Comparison of ENCODE assay signal across 1 cellular context in the genomic region with DNA sequence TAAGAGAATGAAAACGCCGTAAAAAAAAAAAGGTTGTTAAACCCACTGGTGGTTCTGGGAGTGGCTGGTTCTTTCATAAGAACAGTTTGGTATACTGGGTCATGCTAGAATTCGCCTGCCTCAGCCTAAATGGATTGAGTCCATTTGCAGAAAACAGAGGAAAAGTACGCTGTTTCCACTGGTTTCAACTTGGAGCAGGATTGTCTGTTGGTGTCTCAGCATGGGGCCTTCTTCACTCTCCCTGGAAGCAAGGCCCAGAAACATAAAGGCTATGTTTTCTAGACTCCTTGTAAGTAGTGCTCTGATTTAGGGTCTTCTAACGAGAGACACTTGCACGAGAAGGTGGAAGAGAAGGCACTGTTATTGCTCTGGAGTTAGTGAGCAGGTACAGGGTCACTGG.
TF ChIP-seq lines count a peak whose summit lies in the region.

No MANE protein-coding gene starts in this region.

TF ChIP-seq in endothelial cell of umbilical vein, 7 proteins besides CTCF, POLR2A, EP300 and RAD21 (continued from another document):
- no peak for TF ChIP-seq FOS (IDR thresholded peaks at IDR 0.05; ENCODE audit: borderline replicate concordance, insufficient read depth, low read length)
- TF ChIP-seq, protein P1, sequence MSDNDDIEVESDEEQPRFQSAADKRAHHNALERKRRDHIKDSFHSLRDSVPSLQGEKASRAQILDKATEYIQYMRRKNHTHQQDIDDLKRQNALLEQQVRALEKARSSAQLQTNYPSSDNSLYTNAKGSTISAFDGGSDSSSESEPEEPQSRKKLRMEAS (IDR thresholded peaks at IDR 0.05; ENCODE audit: insufficient read depth, insufficient read length), result no peak
